In genomic region chr3:108578064-108578463, GRCh38 we compare ENCODE assay signal across 23 cellular contexts. TPM values are rescaled to one million over a fixed set of nuclear protein-coding genes. Genes with fewer than 3 reads are reported as not detected.
A peak's percentile ranks its signal among the peaks of the same experiment; 100 is the strongest.
DNase-seq lines count a peak whose midpoint lies in the region; ATAC-seq, FAIRE-seq and TF ChIP-seq lines count a peak whose summit lies in the region.
"Had no signal": no experiment of that assay in that cellular context is flagged by ENCODE, and none has a peak within 500 bp of the region (broad histone marks: within the 10 kb centered on the region; RNA-seq: fewer than 3 reads in every experiment).

No MANE protein-coding gene starts in this region.

- no peak overlapping the region for H4K5ac ChIP-seq in IMR-90 (ENCODE audit: low read depth, low read length)

- H3K36me3 ChIP-seq in HepG2 (replicated peaks in 1 of 2; ENCODE audit: control insufficient read depth in 1 of 2, insufficient read depth in 2 of 2, low read length in 2 of 2) (peaks cover 1 to 30% of the 10 kb centered on the region in 2 experiments; a peak in 3 of 5 replicates), right lobe of liver (no peaks in the 10 kb centered on the region), IMR-90 (ENCODE audit: control insufficient read depth, insufficient read depth, low read length) (peaks cover 6% of the 10 kb centered on the region; the same call in 1 of the 2 replicates), body of pancreas (replicated peaks in 1 of 2; ENCODE audit: insufficient read depth in 1 of 2, low read depth in 2 of 2) (no peaks in the 10 kb centered on the region)

- H3K4me3 Mint-ChIP-seq in nephron = no peak overlapping the region
- H3K4me3 Mint-ChIP-seq: CD14-positive monocyte; CD4-positive, alpha-beta T cell; CD8-positive, alpha-beta memory T cell had no signal

- H2AK5ac ChIP-seq in IMR-90 (ENCODE audit: low read depth, low read length) = no peak overlapping the region

- TF ChIP-seq EP300 in HepG2 (IDR thresholded peaks at IDR 0.05; ENCODE audit: low read depth in 2 of 2, low read length in 2 of 2) (no peak), HepG2 (CRISPR knock-in tag; IDR thresholded peaks at IDR 0.05; ENCODE audit: borderline replicate concordance) (no peak)

- peaks cover 59% of the 10 kb centered on the region for H3K36me3 Mint-ChIP-seq in nephron (ENCODE audit: low read depth)

- H3K27ac Mint-ChIP-seq in nephron = peak overlapping the region; percentile 59 to 83 (median 60)
- H3K27ac Mint-ChIP-seq: CD4-positive, alpha-beta T cell; CD8-positive, alpha-beta memory T cell had no signal

- no peak overlapping the region for H3K9ac ChIP-seq in HepG2 (ENCODE audit: insufficient read depth, low read depth, low read length)
- H3K9ac ChIP-seq in IMR-90 (ENCODE audit: low read depth, low read length) = no peak overlapping the region
- H3K9ac ChIP-seq: BLaER1 treated with 17β-estradiol and CSF1 and Interleukin-3, amounts not matched to agents 10 nM and 100 nM had no signal

- ATAC-seq in HepG2 (no peak), right lobe of liver (no peak), IMR-90 (ENCODE audit: low read depth) (no peak), HG02852 (IDR thresholded peaks at IDR 0.05; ENCODE audit: unreplicated experiment) (no peak), body of pancreas (no peak)
- ATAC-seq: GM12878, HCT116 had no signal

- intact Hi-C loops in HepG2 (cut with micrococcal nuclease; ENCODE audit: unreplicated experiment) = no loop called here
- intact Hi-C loops in right lobe of liver (cut with DNase I) = no loop called here
- intact Hi-C loops in IMR-90 (cut with micrococcal nuclease) = no loop called here
- intact Hi-C loops in body of pancreas (cut with DNase I) = no loop called here

- H4K20me1 ChIP-seq in HepG2 (ENCODE audit: insufficient read depth, low read length) = no peaks in the 10 kb centered on the region
- no peaks in the 10 kb centered on the region for H4K20me1 ChIP-seq in IMR-90 (ENCODE audit: insufficient read depth, low read length)

- BruUV-seq in HepG2 (replicated peaks; lab: Mats Ljungman, UMichigan) = no TSS peak
- no TSS peak for BruUV-seq in IMR-90 (replicated peaks; lab: Mats Ljungman, UMichigan)

- no peak for TF ChIP-seq RAD21 in HepG2 (CRISPR knock-in tag; IDR thresholded peaks at IDR 0.05)
- no peak for TF ChIP-seq RAD21 in IMR-90 (IDR thresholded peaks at IDR 0.05; ENCODE audit: low read length)

- H3K79me2 ChIP-seq in HepG2 (ENCODE audit: insufficient read depth, low read length) = no peaks in the 10 kb centered on the region

- H3K27me3 ChIP-seq in HepG2 (ENCODE audit: control insufficient read depth in 1 of 2, insufficient read depth in 2 of 2, low read length in 2 of 2) (0 out of 5 replicates have a peak, but pooled peaks cover 0 to 1% of the 10 kb centered on the region in 2 experiments), right lobe of liver (no peaks in the 10 kb centered on the region), IMR-90 (ENCODE audit: control insufficient read depth, insufficient read depth, low read length) (no peaks in the 10 kb centered on the region), body of pancreas (no peaks in the 10 kb centered on the region)
- H3K27me3 ChIP-seq: BE2C; BLaER1 treated with 17β-estradiol and CSF1 and Interleukin-3, amounts not matched to agents 10 nM and 100 nM had no signal

- no peak overlapping the region for H2BK15ac ChIP-seq in IMR-90 (ENCODE audit: low read depth, low read length)

- no peaks in the 10 kb centered on the region for H3K9me3 ChIP-seq in HepG2 (ENCODE audit: low read length)
- H3K9me3 ChIP-seq in right lobe of liver = no peaks in the 10 kb centered on the region
- no peaks in the 10 kb centered on the region for H3K9me3 ChIP-seq in IMR-90 (ENCODE audit: control insufficient read depth, insufficient read depth, low read length)
- no peaks in the 10 kb centered on the region for H3K9me3 ChIP-seq in body of pancreas
- H3K9me3 ChIP-seq: BE2C had no signal

- H3K79me1 ChIP-seq in IMR-90 (ENCODE audit: low read depth in 1 of 2, low read length in 2 of 2) = peaks cover 2 to 9% of the 10 kb centered on the region in 2 experiments; a peak in 2 of 4 replicates

- DNase-seq in HepG2 (ENCODE audit: low spot score) = no peak
- no peak for DNase-seq in right lobe of liver
- no peak for DNase-seq in IMR-90
- DNase-seq in body of pancreas = no peak
- DNase-seq: ACHN; AML-193; BE2C; CD4-positive, alpha-beta T cell; CD8-positive, alpha-beta memory T cell; DMS 273 treated with DMSO at 0.1 percent for 48 hours; DMS79; EL; GDM1; GOT3 had no signal

- H3K4me1 Mint-ChIP-seq in nephron = no peaks in the 10 kb centered on the region
- H3K4me1 Mint-ChIP-seq: CD14-positive monocyte had no signal

- dilution Hi-C loops in IMR-90 (cut with HindIII; ENCODE audit: low sequenced_read_pairs, unreplicated experiment) = no loop called here

- POLR2A ChIA-PET in HepG2 (lab: Yijun Ruan, JAX) = no interaction called here
- POLR2A ChIA-PET in IMR-90 (lab: Charles Lee; ENCODE audit: unreplicated experiment) = no interaction called here

- H3K4ac ChIP-seq in IMR-90 (ENCODE audit: low read depth, low read length) = no peak overlapping the region

- H3K27ac ChIP-seq in HepG2 (ENCODE audit: extremely low read length, insufficient read depth, low read length) = no peak overlapping the region
- no peak overlapping the region for H3K27ac ChIP-seq in right lobe of liver
- no peak overlapping the region for H3K27ac ChIP-seq in IMR-90 (ENCODE audit: insufficient read depth, low read length)
- H3K27ac ChIP-seq in body of pancreas = no peak overlapping the region
- H3K27ac ChIP-seq: 22Rv1; BLaER1 treated with 17β-estradiol and CSF1 and Interleukin-3, amounts not matched to agents 10 nM and 100 nM had no signal

- TF ChIP-seq POLR2A in HepG2 (IDR thresholded peaks at IDR 0.05; ENCODE audit: insufficient read depth in 1 of 2, low read depth in 2 of 2, low read length in 2 of 2) = no peak
- TF ChIP-seq POLR2A in right lobe of liver (IDR thresholded peaks at IDR 0.05) = no peak
- TF ChIP-seq POLR2A in IMR-90 (IDR thresholded peaks at IDR 0.05; ENCODE audit: low read depth, low read length) = no peak
- no peak for TF ChIP-seq POLR2A in body of pancreas (IDR thresholded peaks at IDR 0.05)

- no peak overlapping the region for H2AFZ ChIP-seq in HepG2 (ENCODE audit: low read length)
- no peak overlapping the region for H2AFZ ChIP-seq in IMR-90 (replicated peaks; ENCODE audit: low read length, poor library complexity)

- no peaks in the 10 kb centered on the region for H3K9me1 ChIP-seq in IMR-90 (ENCODE audit: insufficient read depth, low read length)

- 97% methylated on average over 2 of the region's 2 CpGs for WGBS in HepG2 (ENCODE audit: low lambda C conversion rate)
- WGBS in right lobe of liver (ENCODE audit: insufficient coverage, low coverage, low lambda C conversion rate, missing lambda C conversion rate) = 51% methylated on average over 2 of the region's 2 CpGs
- WGBS in IMR-90 (ENCODE audit: extremely low coverage in 2 of 2, insufficient read length in 1 of 2), 2 experiments = no CpG with 5 or more reads among the region's 2 CpGs
- WGBS in body of pancreas, 2 donors = 57 to 58% methylated on average over 2 of the region's 2 CpGs

- H3K4me2 ChIP-seq in HepG2 (ENCODE audit: low read depth, low read length) = no peak overlapping the region
- H3K4me2 ChIP-seq in IMR-90 (ENCODE audit: low read depth, low read length) = no peak overlapping the region
- H3K4me2 ChIP-seq: BLaER1 treated with 17β-estradiol and CSF1 and Interleukin-3, amounts not matched to agents 10 nM and 100 nM had no signal

- H3K4me1 ChIP-seq in HepG2 (ENCODE audit: insufficient read depth, low read length) = no peaks in the 10 kb centered on the region
- H3K4me1 ChIP-seq in right lobe of liver = no peaks in the 10 kb centered on the region
- no peaks in the 10 kb centered on the region for H3K4me1 ChIP-seq in IMR-90 (ENCODE audit: control insufficient read depth, insufficient read depth, low read length)
- H3K4me1 ChIP-seq in body of pancreas = no peaks in the 10 kb centered on the region
- H3K4me1 ChIP-seq: BE2C; BLaER1 treated with 17β-estradiol and CSF1 and Interleukin-3, amounts not matched to agents 10 nM and 100 nM had no signal

- no peak for FAIRE-seq in HepG2 (lab: Jason Lieb, UNC)
- FAIRE-seq: D721Med, GM12878, H54 had no signal

- no peak overlapping the region for H2BK5ac ChIP-seq in IMR-90 (ENCODE audit: low read depth, low read length, poor library complexity, severe bottlenecking)

- H3K9me3 Mint-ChIP-seq in nephron = peaks cover 10% of the 10 kb centered on the region
- H3K9me3 Mint-ChIP-seq: CD14-positive monocyte; CD8-positive, alpha-beta memory T cell had no signal

- in situ Hi-C loops in HepG2 (cut with HindIII; ENCODE audit: extremely low pct_ligation_motif_present, low pct_unique_long_range_greater_than_20kb) = no loop called here
- in situ Hi-C loops in IMR-90 (cut with MboI; ENCODE audit: low sequenced_read_pairs) = no loop called here

- H3K4me3 ChIP-seq in HepG2 (replicated peaks in 1 of 3; ENCODE audit: insufficient read depth in 1 of 3, low read depth in 2 of 3, low read length in 3 of 3) (no peak overlapping the region), right lobe of liver (no peak overlapping the region), IMR-90 (ENCODE audit: insufficient read depth, low read depth, low read length) (no peak overlapping the region), body of pancreas (no peak overlapping the region)
- H3K4me3 ChIP-seq: BLaER1 treated with 17β-estradiol and CSF1 and Interleukin-3, amounts not matched to agents 10 nM and 100 nM; GM12878 had no signal

- no peak overlapping the region for H4K8ac ChIP-seq in IMR-90 (ENCODE audit: low read depth in 2 of 2, low read length in 2 of 2)

- H2BK120ac ChIP-seq in IMR-90 (ENCODE audit: low read depth, low read length) = no peak overlapping the region

- H2AK9ac ChIP-seq in IMR-90 (replicated peaks; ENCODE audit: low read depth, low read length, poor library complexity) = no peak overlapping the region

- no peak overlapping the region for H4K91ac ChIP-seq in IMR-90 (ENCODE audit: insufficient read depth, low read depth, low read length)

- H3K14ac ChIP-seq in IMR-90 (replicated peaks; ENCODE audit: low read depth, low read length) = no peak overlapping the region

- TF ChIP-seq CTCF in HepG2 (CRISPR knock-in tag; IDR thresholded peaks at IDR 0.05) = no peak
- TF ChIP-seq CTCF in right lobe of liver (IDR thresholded peaks at IDR 0.05) = no peak
- no peak for TF ChIP-seq CTCF in IMR-90 (conservative IDR thresholded peaks at IDR 0.05; ENCODE audit: low read depth, low read length)
- TF ChIP-seq CTCF in nephron (IDR thresholded peaks at IDR 0.05; ENCODE audit: unreplicated experiment in 3 of 3) = no peak
- no peak for TF ChIP-seq CTCF in body of pancreas (IDR thresholded peaks at IDR 0.05)

- H3K23ac ChIP-seq in IMR-90 (ENCODE audit: low read depth, low read length) = no peak overlapping the region

- no peak overlapping the region for H3K18ac ChIP-seq in IMR-90 (ENCODE audit: low read depth, low read length)

- CTCF ChIA-PET in HepG2 (lab: Yijun Ruan, JAX; ENCODE audit: low intra/inter-chr PET ratio, low total read pairs) = no interaction called here
- CTCF ChIA-PET in IMR-90 (lab: Yijun Ruan, JAX) = no interaction called here

- no peaks in the 10 kb centered on the region for H3K27me3 Mint-ChIP-seq in nephron (ENCODE audit: low read depth)
- H3K27me3 Mint-ChIP-seq: CD4-positive, alpha-beta T cell; CD8-positive, alpha-beta memory T cell had no signal

- no peak overlapping the region for H2BK20ac ChIP-seq in IMR-90 (ENCODE audit: low read depth, low read length)

- no peak overlapping the region for H3K56ac ChIP-seq in IMR-90 (ENCODE audit: extremely low read depth, insufficient read depth, low read length)

RNA-seq across cellular contexts. Expression of gene CIP2A, which starts 11.2 kb away (rescaled TPM):
- total RNA-seq in HepG2 (2016; rRNA removed; fragmentation: Illumina TruSeq; extraction: Trizol) (36.9 and 54.1 TPM in 2 replicates), right lobe of liver (1 to 10 TPM in 3 of 6 experiments, under 1 TPM in 3; 0.44 to 3.2 (median 1.3) TPM), IMR-90 (2012; rRNA removed) (27.8 and 31.7 TPM in 2 replicates), body of pancreas (1 to 10 TPM in 1 of 2 donors, under 1 TPM in 1; 0.33 to 3.6 TPM)
- 2.1 and 2.4 TPM in 2 replicates for total RNA-seq in HepG2 (2016; cell fraction: cytosol; rRNA removed; fragmentation: Illumina TruSeq; extraction: Trizol; ENCODE audit: low read depth)
- 36.1 and 54.9 TPM in 2 replicates for total RNA-seq in HepG2 (2016; cell fraction: insoluble cytoplasmic fraction; rRNA removed; fragmentation: Illumina TruSeq; extraction: Trizol)
- total RNA-seq in HepG2 (2016; cell fraction: membrane; rRNA removed; fragmentation: Illumina TruSeq; extraction: Trizol) = 8.7 and 10.3 TPM in 2 replicates
- total RNA-seq in HepG2 (2016; cell fraction: nucleus; rRNA removed; fragmentation: Illumina TruSeq; extraction: Trizol) = 56.9 and 59.9 TPM in 2 replicates
- polyA plus RNA-seq in HepG2 (2011; rRNA removed) (4.7 and 7.8 TPM in 2 replicates), IMR-90 (2012; rRNA removed) (8.5 and 11.9 TPM in 2 replicates)
- polyA plus RNA-seq in HepG2 (2011; cell fraction: cytosol; rRNA removed) = 2.7 and 2.9 TPM in 2 replicates
- 8.3 and 9.3 TPM in 2 replicates for polyA plus RNA-seq in HepG2 (2011; cell fraction: nucleus; rRNA removed)
- 3.1 and 6.8 TPM in 2 replicates for polyA plus RNA-seq in HepG2 (2012)
- polyA plus RNA-seq in HepG2 (2016; cell fraction: cytosol; fragmentation: Illumina TruSeq; extraction: Trizol; ENCODE audit: low read depth) = 0.93 and 1.1 TPM in 2 replicates
- 30.7 and 32.8 TPM in 2 replicates for polyA plus RNA-seq in HepG2 (2016; cell fraction: insoluble cytoplasmic fraction; fragmentation: Illumina TruSeq; extraction: Trizol; ENCODE audit: low read depth)
- 2.6 and 6.4 TPM in 2 replicates for polyA plus RNA-seq in HepG2 (2016; cell fraction: membrane; fragmentation: Illumina TruSeq; extraction: Trizol; ENCODE audit: low read depth)
- 25.2 and 28.0 TPM in 2 replicates for polyA plus RNA-seq in HepG2 (2016; cell fraction: nucleus; fragmentation: Illumina TruSeq; extraction: Trizol; ENCODE audit: insufficient read depth, low read depth)
- 16.4 and 88.3 TPM in 2 replicates for polyA minus RNA-seq in HepG2 (2011; rRNA and poly(A)+ RNA removed; ENCODE audit: low replicate concordance)
- 4.6 and 8.5 TPM in 2 replicates for polyA minus RNA-seq in HepG2 (2011; cell fraction: cytosol; rRNA and poly(A)+ RNA removed)
- 41.3 and 55.5 TPM in 2 replicates for polyA minus RNA-seq in HepG2 (2011; cell fraction: nucleus; rRNA and poly(A)+ RNA removed)
- polyA plus RNA-seq in IMR-90 (2012; cell fraction: cytosol; rRNA removed) = 1.7 and 3.1 TPM in 2 replicates
- 1.7 and 4.7 TPM in 2 replicates for polyA plus RNA-seq in IMR-90 (2012; cell fraction: nucleus; rRNA removed; ENCODE audit: low replicate concordance)

RNA-seq across cellular contexts. Expression of gene DZIP3, which starts 11.5 kb away (rescaled TPM):
- total RNA-seq in HepG2 (2016; rRNA removed; fragmentation: Illumina TruSeq; extraction: Trizol) (17.1 and 17.3 TPM in 2 replicates), right lobe of liver (1 to 10 TPM; 2.2 to 5.2 (median 3.0) TPM), IMR-90 (2012; rRNA removed) (9.9 and 11.7 TPM in 2 replicates), body of pancreas (1 to 10 TPM; 3.6 to 8.8 TPM)
- 2.1 and 2.4 TPM in 2 replicates for total RNA-seq in HepG2 (2016; cell fraction: cytosol; rRNA removed; fragmentation: Illumina TruSeq; extraction: Trizol; ENCODE audit: low read depth)
- total RNA-seq in HepG2 (2016; cell fraction: insoluble cytoplasmic fraction; rRNA removed; fragmentation: Illumina TruSeq; extraction: Trizol) = 16.8 and 19.0 TPM in 2 replicates
- 4.5 and 6.3 TPM in 2 replicates for total RNA-seq in HepG2 (2016; cell fraction: membrane; rRNA removed; fragmentation: Illumina TruSeq; extraction: Trizol)
- total RNA-seq in HepG2 (2016; cell fraction: nucleus; rRNA removed; fragmentation: Illumina TruSeq; extraction: Trizol) = 36.5 and 37.8 TPM in 2 replicates
- polyA plus RNA-seq in HepG2 (2011; rRNA removed) (8.1 and 11.3 TPM in 2 replicates), IMR-90 (2012; rRNA removed) (5.9 and 7.0 TPM in 2 replicates)
- 2.8 and 3.6 TPM in 2 replicates for polyA plus RNA-seq in HepG2 (2011; cell fraction: cytosol; rRNA removed)
- 17.2 and 19.2 TPM in 2 replicates for polyA plus RNA-seq in HepG2 (2011; cell fraction: nucleus; rRNA removed)
- 5.5 and 9.1 TPM in 2 replicates for polyA plus RNA-seq in HepG2 (2012)
- polyA plus RNA-seq in HepG2 (2016; cell fraction: cytosol; fragmentation: Illumina TruSeq; extraction: Trizol; ENCODE audit: low read depth) = 0.49 and 0.54 TPM in 2 replicates
- 8.8 and 10.0 TPM in 2 replicates for polyA plus RNA-seq in HepG2 (2016; cell fraction: insoluble cytoplasmic fraction; fragmentation: Illumina TruSeq; extraction: Trizol; ENCODE audit: low read depth)
- polyA plus RNA-seq in HepG2 (2016; cell fraction: membrane; fragmentation: Illumina TruSeq; extraction: Trizol; ENCODE audit: low read depth) = 1.0 and 1.3 TPM in 2 replicates
- 35.2 and 36.3 TPM in 2 replicates for polyA plus RNA-seq in HepG2 (2016; cell fraction: nucleus; fragmentation: Illumina TruSeq; extraction: Trizol; ENCODE audit: insufficient read depth, low read depth)
- 0.91 and 4.5 TPM in 2 replicates for polyA minus RNA-seq in HepG2 (2011; rRNA and poly(A)+ RNA removed; ENCODE audit: low replicate concordance)
- polyA minus RNA-seq in HepG2 (2011; cell fraction: cytosol; rRNA and poly(A)+ RNA removed) = 4.4 and 5.5 TPM in 2 replicates
- 36.3 and 37.2 TPM in 2 replicates for polyA minus RNA-seq in HepG2 (2011; cell fraction: nucleus; rRNA and poly(A)+ RNA removed)
- polyA plus RNA-seq in IMR-90 (2012; cell fraction: cytosol; rRNA removed) = 0.98 and 1.1 TPM in 2 replicates
- polyA plus RNA-seq in IMR-90 (2012; cell fraction: nucleus; rRNA removed; ENCODE audit: low replicate concordance) = 4.2 and 23.8 TPM in 2 replicates
